8 cellular contexts compared by ENCODE assay signal in genomic region chr6:118896339-118897136, GRCh38. TPM values are rescaled to one million over a fixed set of nuclear protein-coding genes. Genes with fewer than 3 reads are reported as not detected.
DNase-seq lines count a peak whose midpoint lies in the region; ATAC-seq and TF ChIP-seq lines count a peak whose summit lies in the region.

No MANE protein-coding gene starts in this region.

- H3K36me3 ChIP-seq in heart left ventricle (peaks cover 0 to 38% (median 8%) of the 10 kb centered on the region in 9 donors), HAP-1 (replicated peaks) (peaks cover 14% of the 10 kb centered on the region), WERI-Rb-1 (peaks cover 43% of the 10 kb centered on the region), hepatocyte (replicated peaks; ENCODE audit: insufficient read depth, low read depth) (no peaks in the 10 kb centered on the region)
- H3K36me3 ChIP-seq in effector memory CD4-positive, alpha-beta T cell (ENCODE audit: control insufficient read depth, insufficient read depth, low read length) = peaks cover 10% of the 10 kb centered on the region

- no peaks in the 10 kb centered on the region for H3K9me2 ChIP-seq in hepatocyte (replicated peaks; ENCODE audit: insufficient read depth)

- H3K9me3 ChIP-seq in heart left ventricle (no peaks in the 10 kb centered on the region), HAP-1 (no peaks in the 10 kb centered on the region), WERI-Rb-1 (ENCODE audit: severe bottlenecking) (no peaks in the 10 kb centered on the region), hepatocyte (ENCODE audit: low read depth) (no peaks in the 10 kb centered on the region)
- no peaks in the 10 kb centered on the region for H3K9me3 ChIP-seq in effector memory CD4-positive, alpha-beta T cell (ENCODE audit: control insufficient read depth, low read length)

- in situ Hi-C loops in HAP-1 (cut with MboI; ENCODE audit: low sequenced_read_pairs) = no loop called here

- H2AFZ ChIP-seq in hepatocyte = peak overlapping the region; percentile 9

- peaks cover 18% of the 10 kb centered on the region for H4K20me1 ChIP-seq in hepatocyte (ENCODE audit: insufficient read depth, poor library complexity, severe bottlenecking)

- H3K27me3 ChIP-seq in heart left ventricle = no peaks in the 10 kb centered on the region
- no peaks in the 10 kb centered on the region for H3K27me3 ChIP-seq in HAP-1 (ENCODE audit: low read depth)
- no peaks in the 10 kb centered on the region for H3K27me3 ChIP-seq in WERI-Rb-1 (ENCODE audit: insufficient read depth, low read depth, severe bottlenecking)
- H3K27me3 ChIP-seq in hepatocyte = no peaks in the 10 kb centered on the region
- H3K27me3 ChIP-seq in effector memory CD4-positive, alpha-beta T cell (replicated peaks; ENCODE audit: control insufficient read depth, insufficient read depth, low read length, poor library complexity, severe bottlenecking) = no peaks in the 10 kb centered on the region

- ATAC-seq in heart left ventricle (no peak), Right ventricle myocardium superior (ENCODE audit: poor library complexity) (no peak)

- TF ChIP-seq POLR2A in heart left ventricle (IDR thresholded peaks at IDR 0.05) = no peak

- intact Hi-C loops in heart left ventricle (cut with DNase I) = loop anchor here in 4 of 10 donors (5.0 to 10.0 kb wide), 6 partner anchors 36 to 1312 kb away; partner anchors contain the start of genes CEP85L (in 1 of the 4) and MAN1A1 (in 1 of the 4)
- intact Hi-C loops in Right ventricle myocardium superior (cut with DNase I) = no loop called here

- 73 to 78% (median 74%) methylated on average over 5 of the region's 5 CpGs for WGBS in heart left ventricle, 4 donors
- 63% methylated on average over 5 of the region's 5 CpGs for WGBS in hepatocyte (ENCODE audit: low lambda C conversion rate, missing lambda C conversion rate)

- H3K4me2 ChIP-seq in hepatocyte = peak overlapping the region; percentile 80

- TF ChIP-seq CTCF in heart left ventricle (IDR thresholded peaks at IDR 0.05) = peak in 9 of 12 donors; percentile 10 to 38 (median 21)
- TF ChIP-seq CTCF in WERI-Rb-1 (IDR thresholded peaks at IDR 0.05; ENCODE audit: low read depth, low read length) = no peak
- peak; percentile 55 for TF ChIP-seq CTCF in hepatocyte (IDR thresholded peaks at IDR 0.05; ENCODE audit: poor library complexity)

- DNase-seq in heart left ventricle = no peak
- DNase-seq in Right ventricle myocardium superior = no peak
- DNase-seq in HAP-1 (ENCODE audit: low spot score in 2 of 2) = peak in 1 of 2 experiments; percentile 66
- peak; percentile 24 for DNase-seq in NCI-H1105 (lab: John Stamatoyannopoulos, UW)
- no peak for DNase-seq in WERI-Rb-1
- DNase-seq in hepatocyte (ENCODE audit: low spot score) = peak; percentile 40
- no peak for DNase-seq in effector memory CD4-positive, alpha-beta T cell
- DNase-seq in superior temporal gyrus (ENCODE audit: extremely low spot score) = no peak

- H3K4me1 ChIP-seq in heart left ventricle = peaks cover 0 to 72% (median 35%) of the 10 kb centered on the region in 12 donors
- H3K4me1 ChIP-seq in HAP-1 = peaks cover 4% of the 10 kb centered on the region
- H3K4me1 ChIP-seq in hepatocyte (ENCODE audit: insufficient read depth) = peaks cover 31% of the 10 kb centered on the region
- peaks cover 33% of the 10 kb centered on the region for H3K4me1 ChIP-seq in effector memory CD4-positive, alpha-beta T cell (ENCODE audit: control insufficient read depth, insufficient read depth, low read length, poor library complexity, severe bottlenecking)

- peak overlapping the region in 3 of 12 donors; percentile 11 to 98 (median 97) for H3K27ac ChIP-seq in heart left ventricle
- peak overlapping the region; percentile 5; the same call in 1 of the 2 replicates for H3K27ac ChIP-seq in WERI-Rb-1
- H3K27ac ChIP-seq in hepatocyte = peak overlapping the region; percentile 52
- H3K27ac ChIP-seq in effector memory CD4-positive, alpha-beta T cell (ENCODE audit: insufficient read depth, low read length, poor library complexity, severe bottlenecking) = no peak overlapping the region

- H3K4me3 ChIP-seq in heart left ventricle = peak overlapping the region in 2 of 12 donors; percentile 21 to 90
- peak overlapping the region; percentile 78 for H3K4me3 ChIP-seq in HAP-1
- no peak overlapping the region for H3K4me3 ChIP-seq in WERI-Rb-1 (ENCODE audit: low read depth, low read length)
- peak overlapping the region; percentile 54 for H3K4me3 ChIP-seq in hepatocyte
- no peak overlapping the region for H3K4me3 ChIP-seq in effector memory CD4-positive, alpha-beta T cell (ENCODE audit: insufficient read depth, low read depth, low read length, poor library complexity, severe bottlenecking)

- H3K79me2 ChIP-seq in hepatocyte = peaks cover 71% of the 10 kb centered on the region

RNA-seq across cellular contexts. Expression of gene ASF1A, which starts 2.6 kb away (rescaled TPM):
- 10 to 100 TPM in 8 of 9 donors, 1 to 10 TPM in 1; 9.8 to 28.9 (median 22.1) TPM for total RNA-seq in heart left ventricle
- polyA plus RNA-seq in heart left ventricle = 10 to 100 TPM; 16.4 to 24.5 TPM
- 26.0 TPM for total RNA-seq in Right ventricle myocardium superior
- 29.1 and 32.7 TPM in 2 replicates for total RNA-seq in hepatocyte
- polyA plus RNA-seq in hepatocyte = 22.3 and 23.0 TPM in 2 replicates

RNA-seq across cellular contexts. Expression of gene MCM9, which starts 38.4 kb away (rescaled TPM):
- 1 to 10 TPM; 2.2 to 8.5 (median 4.9) TPM for total RNA-seq in heart left ventricle
- 1 to 10 TPM; 2.1 to 3.6 TPM for polyA plus RNA-seq in heart left ventricle
- 4.8 TPM for total RNA-seq in Right ventricle myocardium superior
- 9.9 and 13.5 TPM in 2 replicates for total RNA-seq in hepatocyte
- 9.6 and 11.1 TPM in 2 replicates for polyA plus RNA-seq in hepatocyte

Comparison
In these comparisons a context has a peak if more than half of its experiments do, and no peak if none do; other contexts are left out.
1. DNase-seq: peak in NCI-H1105 (single experiment) and hepatocyte (single experiment); none in heart left ventricle (0 of 5), Right ventricle myocardium superior (single experiment), WERI-Rb-1 (single experiment), effector memory CD4-positive, alpha-beta T cell (0 of 3) and superior temporal gyrus (single experiment).
2. H3K4me3 ChIP-seq: peak in HAP-1 (single experiment) and hepatocyte (single experiment); none in WERI-Rb-1 (single experiment) and effector memory CD4-positive, alpha-beta T cell (single experiment).